Comparison of ENCODE assay signal across 11 cellular contexts in the genomic region with DNA sequence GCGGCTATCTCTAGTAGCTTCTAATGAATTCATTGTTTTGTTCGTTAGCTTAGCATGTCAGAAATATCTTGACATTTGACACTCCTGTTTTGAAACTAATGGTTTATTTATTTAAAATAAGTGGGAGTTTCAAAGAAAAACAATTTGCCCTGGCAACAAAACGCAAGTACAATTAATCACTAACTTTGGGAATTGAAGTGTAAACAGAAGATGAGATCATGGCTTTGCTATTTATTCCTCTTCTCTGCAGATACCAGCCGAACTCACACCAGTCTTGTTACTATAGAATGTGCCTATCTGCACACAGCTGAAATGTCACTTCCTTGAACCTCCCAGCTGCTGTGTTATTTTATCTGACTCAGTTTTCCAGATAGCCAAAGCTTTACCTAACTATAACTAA. TPM values are rescaled to one million over a fixed set of nuclear protein-coding genes. Genes with fewer than 3 reads are reported as not detected.
DNase-seq lines count a peak whose midpoint lies in the region; ATAC-seq, FAIRE-seq and TF ChIP-seq lines count a peak whose summit lies in the region.
"Had no signal": no experiment of that assay in that cellular context is flagged by ENCODE, and none has a peak within 500 bp of the region (broad histone marks: within the 10 kb centered on the region; RNA-seq: fewer than 3 reads in every experiment).

No MANE protein-coding gene starts in this region.

- no peak overlapping the region for H4K91ac ChIP-seq in H1 (replicated peaks; ENCODE audit: insufficient read length, low read length)

- H3K4me3 ChIP-seq in ACC112 (ENCODE audit: low read depth, low read length) (peak overlapping the region; percentile 32; the same call in 1 of the 2 replicates), H1 (ENCODE audit: extremely low read depth in 1 of 4, insufficient read depth in 2 of 4, low read depth in 3 of 4, low read length in 4 of 4) (no peak overlapping the region), mesodermal cell (ENCODE audit: extremely low read depth, insufficient read depth, low read length, poor library complexity, severe bottlenecking) (no peak overlapping the region)

- no peak for TF ChIP-seq POLR2A in H1 (IDR thresholded peaks at IDR 0.05; ENCODE audit: control extremely low read depth in 1 of 2, low read depth in 2 of 2, low read length in 2 of 2)

- H3K56ac ChIP-seq in H1 (replicated peaks; ENCODE audit: insufficient read length, low read depth, low read length), result no peak overlapping the region

- H2BK120ac ChIP-seq in H1 (replicated peaks; ENCODE audit: low read depth, low read length), result no peak overlapping the region

- no peak overlapping the region for H3K9ac ChIP-seq in H1 (replicated peaks in 1 of 4; ENCODE audit: extremely low read depth in 1 of 4, low read depth in 3 of 4, low read length in 3 of 4)

- H2BK20ac ChIP-seq in H1 (ENCODE audit: low read length), result no peak overlapping the region

- H3K27me3 ChIP-seq in ACC112 (ENCODE audit: insufficient read depth, low read length) (no peaks in the 10 kb centered on the region), H1 (replicated peaks in 1 of 4; ENCODE audit: control insufficient read depth in 3 of 4, extremely low read depth in 1 of 4, insufficient read depth in 3 of 4, low read length in 3 of 4) (no peaks in the 10 kb centered on the region)

- no peak for TF ChIP-seq EP300 in H1 (IDR thresholded peaks at IDR 0.05; ENCODE audit: borderline replicate concordance in 1 of 2, low read depth in 2 of 2, low read length in 2 of 2)

- H2AFZ ChIP-seq in ACC112 (ENCODE audit: low read length, unreplicated experiment) (no peak overlapping the region), H1 (ENCODE audit: low read length) (no peak overlapping the region)

- POLR2A ChIA-PET in H1 (lab: Charles Lee; ENCODE audit: partially characterized antibody), result no interaction called here

- CTCF ChIA-PET in H1 (lab: Charles Lee; ENCODE audit: partially characterized antibody), result interaction anchor here (0.6 to 4.3 kb wide), 7 partner anchors 7 to 415 kb away, joined by 3 to 23 read pairs (median 6); no protein-coding TSS in a partner anchor

- peaks cover 37% of the 10 kb centered on the region for H3K4me1 ChIP-seq in ACC112 (ENCODE audit: control insufficient read depth, insufficient read depth, low read length, unreplicated experiment)
- no peaks in the 10 kb centered on the region for H3K4me1 ChIP-seq in H1 (replicated peaks in 1 of 4; ENCODE audit: control insufficient read depth in 3 of 4, insufficient read depth in 4 of 4, low read length in 3 of 4)
- peaks cover 60% of the 10 kb centered on the region for H3K4me1 ChIP-seq in mesodermal cell (ENCODE audit: control insufficient read depth, insufficient read depth, low read length, poor library complexity, severe bottlenecking)

- H3K18ac ChIP-seq in H1 (ENCODE audit: extremely low read depth, low read length), result no peak overlapping the region

- H3K23ac ChIP-seq in H1 (ENCODE audit: insufficient read length), result no peak overlapping the region

- H2BK5ac ChIP-seq in H1 (ENCODE audit: low read depth, low read length), result no peak overlapping the region

- H3K79me1 ChIP-seq in H1 (ENCODE audit: low read depth, low read length), result no peaks in the 10 kb centered on the region

- WGBS in H1 (ENCODE audit: extremely low coverage in 1 of 2, insufficient coverage in 1 of 2, insufficient read length in 1 of 2, insufficient replicate concordance in 2 of 2, low coverage in 1 of 2, low lambda C conversion rate in 2 of 2, missing lambda C conversion rate in 1 of 2), 2 experiments, result 75% methylated on average over 4 of the region's 4 CpGs; no CpG with 5 or more reads in 1 of the 2 experiments
- WGBS in mesodermal cell (ENCODE audit: insufficient coverage in 2 of 2), 2 experiments, result 80% methylated on average over 2 of the region's 4 CpGs; no CpG with 5 or more reads in 1 of the 2 experiments

- H3K9me3 ChIP-seq in H1 (ENCODE audit: insufficient read depth in 2 of 2, low read depth in 1 of 2, low read length in 1 of 2) (peaks cover under 1 to 4% of the 10 kb centered on the region in 2 experiments; a peak in 1 of 4 replicates), mesodermal cell (ENCODE audit: control insufficient read depth, low read length) (peaks cover 13% of the 10 kb centered on the region)

- no peak overlapping the region for H2AK5ac ChIP-seq in H1 (ENCODE audit: low read depth, low read length)

- no peak overlapping the region for H3K4me2 ChIP-seq in H1 (ENCODE audit: insufficient read depth in 1 of 2, low read depth in 2 of 2, low read length in 2 of 2)

- no peak overlapping the region for H4K8ac ChIP-seq in H1 (ENCODE audit: extremely low read depth, insufficient read depth, low read length)

- peak; percentile 62 for DNase-seq in HuH-7 (ENCODE audit: low spot score)
- no peak for DNase-seq in H1 (ENCODE audit: low read depth in 1 of 2, low spot score in 2 of 2)
- DNase-seq in NCI-H345 (lab: John Stamatoyannopoulos, UW), result no peak
- DNase-seq in effector CD8-positive, alpha-beta T cell (lab: John Stamatoyannopoulos, UW), result no peak
- no peak for DNase-seq in T1000 (lab: John Stamatoyannopoulos, UW)
- DNase-seq: activated CD4-positive, alpha-beta memory T cell treated with anti-CD3 and anti-CD28 coated beads, Interleukin-2, amount 10 ng/mL, durations not matched to agents 7 days and 5 days; CD4-positive, alpha-beta memory T cell; SIG-M5 had no signal

- no peak overlapping the region for H4K5ac ChIP-seq in H1 (ENCODE audit: insufficient read length, low read depth, low read length)

- H3K4ac ChIP-seq in H1 (replicated peaks; ENCODE audit: insufficient read length, low read depth, low read length), result no peak overlapping the region

- H3K36me3 ChIP-seq in ACC112 (ENCODE audit: insufficient read depth, low read length) (peaks cover 4% of the 10 kb centered on the region; the same call in 1 of the 2 replicates), H1 (ENCODE audit: control insufficient read depth in 2 of 4, insufficient read depth in 4 of 4, low read length in 3 of 4) (no peaks in the 10 kb centered on the region), mesodermal cell (ENCODE audit: control insufficient read depth, insufficient read depth, low read length) (peaks cover 65% of the 10 kb centered on the region)

- H3K23me2 ChIP-seq in H1 (ENCODE audit: low read depth, low read length), result no peaks in the 10 kb centered on the region

- no peak overlapping the region for H2BK15ac ChIP-seq in H1 (ENCODE audit: low read length)

- H3K27ac ChIP-seq in ACC112 (ENCODE audit: low read depth, low read length), result peak overlapping the region; percentile 80
- no peak overlapping the region for H3K27ac ChIP-seq in H1 (ENCODE audit: low read depth, low read length)
- peak overlapping the region; percentile 93 for H3K27ac ChIP-seq in mesodermal cell (ENCODE audit: low read depth, low read length, severe bottlenecking)

- no peak overlapping the region for H2BK12ac ChIP-seq in H1 (ENCODE audit: low read depth, low read length)

- TF ChIP-seq RAD21 in H1 (IDR thresholded peaks at IDR 0.05 in 1 of 2, conservative IDR thresholded peaks at IDR 0.05 in 1 of 2; ENCODE audit: low read depth in 2 of 2, low read length in 2 of 2), result no peak

- H3K79me2 ChIP-seq in ACC112 (ENCODE audit: control insufficient read depth, insufficient read depth, low read length, unreplicated experiment) (no peaks in the 10 kb centered on the region), H1 (ENCODE audit: control insufficient read depth in 1 of 2, insufficient read depth in 2 of 2, low read length in 2 of 2) (no peaks in the 10 kb centered on the region)

- TF ChIP-seq CTCF in H1 (IDR thresholded peaks at IDR 0.05; ENCODE audit: control extremely low read depth in 1 of 3, insufficient read depth in 1 of 3, low read depth in 1 of 3, low read length in 3 of 3), result no peak

- no peak overlapping the region for H3K14ac ChIP-seq in H1 (ENCODE audit: insufficient read length)

- H4K20me1 ChIP-seq in H1 (replicated peaks in 1 of 2; ENCODE audit: control insufficient read depth in 1 of 2, insufficient read depth in 2 of 2, low read length in 2 of 2), result no peaks in the 10 kb centered on the region

- FAIRE-seq in H1 (lab: Jason Lieb, UNC), result no peak

- ATAC-seq in HG03280 (IDR thresholded peaks at IDR 0.05; ENCODE audit: unreplicated experiment), result no peak

TF ChIP-seq in H1, 55 proteins besides CTCF, POLR2A, EP300 and RAD21:
- TF ChIP-seq ATF2 (IDR thresholded peaks at IDR 0.05; ENCODE audit: low read length), result no peak
- 0 out of 2 replicates have a peak, but pooled peaks have one; percentile 18 for TF ChIP-seq JUN (IDR thresholded peaks at IDR 0.05; ENCODE audit: low read depth, low read length)

RNA-seq across cellular contexts. Expression of gene MASP1, which starts 27.5 kb away (rescaled TPM):
- 2.7 and 3.2 TPM in 2 replicates for total RNA-seq in H1 (2021; fragmentation: NEBNext Ultra II Directional; extraction: Animal tissue kit (Norgen Biotek cat#: 25700))
- polyA plus RNA-seq in H1 (2011; rRNA removed), result 3.5 and 5.8 TPM in 2 replicates
- polyA plus RNA-seq in H1 (2011; cell fraction: cytosol; rRNA removed), result 4.7 TPM
- polyA plus RNA-seq in H1 (2011; cell fraction: nucleus; rRNA removed), result 4.2 TPM
- polyA plus RNA-seq in H1 (2012, experiment 1 of 2), result 1.6 to 2.8 TPM (median 1.8 TPM) in 4 replicates
- 1.0 TPM for polyA plus RNA-seq in H1 (2012, experiment 2 of 2)
- polyA plus RNA-seq in H1 (2013, experiment 1 of 2), result 3.5 TPM
- polyA plus RNA-seq in H1 (2013, experiment 2 of 2), result 3.8 TPM
- polyA minus RNA-seq in H1 (2011; rRNA and poly(A)+ RNA removed), result 8.3 and 8.4 TPM in 2 replicates
- 3.3 TPM for polyA minus RNA-seq in H1 (2011; cell fraction: cytosol; rRNA and poly(A)+ RNA removed)
- polyA minus RNA-seq in H1 (2011; cell fraction: nucleus; rRNA and poly(A)+ RNA removed), result 5.1 TPM
- 226 TPM for polyA plus RNA-seq in mesodermal cell (2013, experiment 1 of 2)
- polyA plus RNA-seq in mesodermal cell (2013, experiment 2 of 2), result 220 TPM
- total RNA-seq: activated CD4-positive, alpha-beta memory T cell treated with anti-CD3 and anti-CD28 coated beads, Interleukin-2, amount 10 ng/mL, durations not matched to agents 7 days and 5 days; CD4-positive, alpha-beta memory T cell had no signal
- polyA plus RNA-seq: CD4-positive, alpha-beta memory T cell had no signal
